ENCODE assay signal across 8 cellular contexts in the genomic region with DNA sequence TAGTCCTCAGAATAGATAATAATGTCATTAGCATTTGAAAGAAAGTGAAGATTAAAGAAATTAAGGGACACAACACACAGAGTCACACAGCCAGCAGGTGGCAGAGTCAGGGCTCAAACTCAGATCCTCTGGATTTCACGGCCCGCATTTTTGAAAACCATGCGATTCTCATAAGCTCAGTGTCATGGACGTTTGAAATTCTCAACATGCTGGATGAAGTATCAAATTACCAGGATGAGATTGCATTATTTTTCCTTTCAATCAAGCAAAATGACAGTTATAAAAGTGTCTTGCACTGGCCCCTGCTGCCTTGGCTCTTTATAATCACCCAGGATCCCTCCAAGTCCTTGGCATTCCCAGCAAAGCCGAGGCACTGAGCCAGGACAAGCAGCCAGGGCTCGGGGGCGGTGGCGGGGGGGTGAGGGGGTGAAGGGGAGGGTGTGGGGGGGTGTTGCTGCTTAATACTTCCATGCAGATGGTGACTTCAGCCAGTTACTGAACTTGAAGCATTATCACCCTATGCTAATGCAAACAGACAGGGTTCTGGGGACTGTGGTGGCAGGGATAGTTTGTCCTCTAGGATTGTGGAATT. TPM values are rescaled to one million over a fixed set of nuclear protein-coding genes. Genes with fewer than 3 reads are reported as not detected.
DNase-seq lines count a peak whose midpoint lies in the region; ATAC-seq and TF ChIP-seq lines count a peak whose summit lies in the region.

No MANE protein-coding gene starts in this region.

- no peak overlapping the region for H3K27ac Mint-ChIP-seq in activated T-cell treated with anti-CD3 and anti-CD28 coated beads, Interleukin-2, amount 50 U/mL, for 72 hours

- TF ChIP-seq CTCF in OCI-LY7 (conservative IDR thresholded peaks at IDR 0.05; ENCODE audit: low read length) (peak; percentile 83), fibroblast of mammary gland (conservative IDR thresholded peaks at IDR 0.05; ENCODE audit: control insufficient read depth, insufficient read depth, low read depth, low read length) (peak; percentile 81), testis (IDR thresholded peaks at IDR 0.05) (peak; percentile 48 to 69 (median 48))

- H3K36me3 ChIP-seq in OCI-LY7 (ENCODE audit: insufficient read depth, low read length) (no peaks in the 10 kb centered on the region), testis (ENCODE audit: low read depth, missing control alignments) (no peaks in the 10 kb centered on the region)

- H3K27ac ChIP-seq in OCI-LY7 (ENCODE audit: low read depth, low read length, poor library complexity, severe bottlenecking): no peak overlapping the region
- H3K27ac ChIP-seq in testis: no peak overlapping the region

- no peaks in the 10 kb centered on the region for H3K79me2 ChIP-seq in OCI-LY7 (ENCODE audit: insufficient read depth, low read depth, low read length)

- no peak for TF ChIP-seq POLR2A in testis (IDR thresholded peaks at IDR 0.05)

- H3K4me3 ChIP-seq in OCI-LY7 (ENCODE audit: low read depth, low read length, poor library complexity, severe bottlenecking): no peak overlapping the region
- H3K4me3 ChIP-seq in fibroblast of mammary gland (ENCODE audit: control insufficient read depth, low read depth, low read length): no peak overlapping the region
- no peak overlapping the region for H3K4me3 ChIP-seq in testis

- intact Hi-C loops in OCI-LY7 (cut with micrococcal nuclease; ENCODE audit: unreplicated experiment) (no loop called here), testis (cut with DNase I; ENCODE audit: low total_unique reads) (no loop called here)

- H3K4me1 Mint-ChIP-seq in activated T-cell treated with anti-CD3 and anti-CD28 coated beads, Interleukin-2, amount 50 U/mL, for 72 hours (ENCODE audit: low read depth): no peaks in the 10 kb centered on the region

- H3K4me3 Mint-ChIP-seq in activated T-cell treated with anti-CD3 and anti-CD28 coated beads, Interleukin-2, amount 50 U/mL, for 72 hours: no peak overlapping the region

- peaks cover 10% of the 10 kb centered on the region for H3K27me3 Mint-ChIP-seq in activated T-cell treated with anti-CD3 and anti-CD28 coated beads, Interleukin-2, amount 50 U/mL, for 72 hours (ENCODE audit: low read depth)

- CTCF ChIA-PET in OCI-LY7 (lab: Charles Lee; ENCODE audit: unreplicated experiment): no interaction called here

- H3K9me3 Mint-ChIP-seq in activated T-cell treated with anti-CD3 and anti-CD28 coated beads, Interleukin-2, amount 50 U/mL, for 72 hours: no peaks in the 10 kb centered on the region

- peak; percentile 66 to 69 for ATAC-seq in activated T-cell treated with anti-CD3 and anti-CD28 coated beads, Interleukin-2, amount 50 U/mL, for 72 hours (replicated peaks in 1 of 2)
- ATAC-seq in GM21528 (IDR thresholded peaks at IDR 0.05; ENCODE audit: low FRiP score, unreplicated experiment): no peak

- H2AFZ ChIP-seq in OCI-LY7 (ENCODE audit: low read length): no peak overlapping the region; the same call in 1 of the 2 replicates

- no peaks in the 10 kb centered on the region for H4K20me1 ChIP-seq in OCI-LY7 (ENCODE audit: insufficient read depth, low read length)

- no peaks in the 10 kb centered on the region for H3K27me3 ChIP-seq in testis

- WGBS in testis, 2 donors: 23 to 34% methylated on average over 8 of the region's 8 CpGs

- no TSS peak for BruUV-seq in OCI-LY7 (replicated peaks; lab: Mats Ljungman, UMichigan)

- POLR2A ChIA-PET in OCI-LY7 (lab: Charles Lee): interaction anchor here (1.0 kb wide), 1 partner anchor 396 kb away, joined by 5 read pairs; no protein-coding TSS in a partner anchor

- no peaks in the 10 kb centered on the region for H3K9me3 ChIP-seq in OCI-LY7 (ENCODE audit: low read length)
- no peaks in the 10 kb centered on the region for H3K9me3 ChIP-seq in testis

- no peaks in the 10 kb centered on the region for H3K9me2 ChIP-seq in OCI-LY7 (ENCODE audit: insufficient read depth, low read length)

- no peak overlapping the region for H3K4me2 ChIP-seq in OCI-LY7 (ENCODE audit: low read length)

- H3K4me1 ChIP-seq in OCI-LY7 (ENCODE audit: insufficient read depth, low read length, poor library complexity, severe bottlenecking) (no peaks in the 10 kb centered on the region), testis (peaks cover 15% of the 10 kb centered on the region)

- DNase-seq in AG08396 (ENCODE audit: low spot score): peak; percentile 69
- peak; percentile 39 for DNase-seq in GOT3 (lab: John Stamatoyannopoulos, UW)
- DNase-seq in OCI-LY7 (ENCODE audit: low spot score): peak; percentile 63
- peak; percentile 52 to 57 for DNase-seq in activated T-cell treated with anti-CD3 and anti-CD28 coated beads, Interleukin-2, amount 50 U/mL, for 72 hours
- DNase-seq in fibroblast of mammary gland (ENCODE audit: low read depth): peak; percentile 85
- DNase-seq in occipital lobe (lab: John Stamatoyannopoulos, UW): peak; percentile 31
- DNase-seq in testis: peak; percentile 77

- no peaks in the 10 kb centered on the region for H3K36me3 Mint-ChIP-seq in activated T-cell treated with anti-CD3 and anti-CD28 coated beads, Interleukin-2, amount 50 U/mL, for 72 hours (ENCODE audit: insufficient read depth in 2 of 2)

RNA-seq across cellular contexts. Expression of gene BMERB1, which starts 6.6 kb away (rescaled TPM):
- not detected in 2 replicates for total RNA-seq in OCI-LY7 (2014; rRNA removed; shearing (Covaris generic))
- total RNA-seq in OCI-LY7 (2022) (not detected in 2 replicates), occipital lobe (81.6 TPM), testis (10 to 100 TPM; 54.1 to 63.1 TPM)
- 10 to 100 TPM; 22.3 to 30.7 TPM for total RNA-seq in activated T-cell treated with anti-CD3 and anti-CD28 coated beads, Interleukin-2, amount 50 U/mL, for 72 hours
- polyA plus RNA-seq in testis (ENCODE audit: insufficient read depth, low read depth, low replicate concordance): 102 TPM

RNA-seq across cellular contexts. Expression of gene MPV17L, which starts 32.2 kb away (rescaled TPM):
- not detected in 2 replicates for total RNA-seq in OCI-LY7 (2014; rRNA removed; shearing (Covaris generic))
- 0.08 TPM in 1 of 2 replicates, not detected in the other for total RNA-seq in OCI-LY7 (2022)
- total RNA-seq in activated T-cell treated with anti-CD3 and anti-CD28 coated beads, Interleukin-2, amount 50 U/mL, for 72 hours: under 1 TPM; 0.05 to 0.17 TPM
- total RNA-seq in occipital lobe: 19.3 TPM
- 10 to 100 TPM in 1 of 2 donors, 1 to 10 TPM in 1; 9.5 to 12.5 TPM for total RNA-seq in testis
- 3.7 TPM for polyA plus RNA-seq in testis (ENCODE audit: insufficient read depth, low read depth, low replicate concordance)

RNA-seq across cellular contexts. Expression of gene NPIPA5, which starts 49.6 kb away (rescaled TPM):
- not detected in 2 replicates for total RNA-seq in OCI-LY7 (2014; rRNA removed; shearing (Covaris generic))
- total RNA-seq in OCI-LY7 (2022): 0.83 and 1.4 TPM in 2 replicates
- total RNA-seq in activated T-cell treated with anti-CD3 and anti-CD28 coated beads, Interleukin-2, amount 50 U/mL, for 72 hours: 1 to 10 TPM in 1 of 2 donors, under 1 TPM in 1; 0.39 to 9.1 TPM
- total RNA-seq in occipital lobe: 2.7 TPM
- total RNA-seq in testis: 10 to 100 TPM; 23.0 to 40.1 TPM
- 6.0 TPM for polyA plus RNA-seq in testis (ENCODE audit: insufficient read depth, low read depth, low replicate concordance)

Comparison
In these comparisons a context has a peak if more than half of its experiments do, and no peak if none do; other contexts are left out.
1. DNase-seq: peak in every context shown above with its lines; median percentile 85 in fibroblast of mammary gland; 77 in testis; 69 in AG08396; 63 in OCI-LY7; 54 in activated T-cell treated with anti-CD3 and anti-CD28 coated beads, Interleukin-2, amount 50 U/mL, for 72 hours; 39 in GOT3; 31 in occipital lobe.
2. RNA of gene BMERB1, which starts 6.6 kb away (total RNA-seq): 81.6 TPM in occipital lobe (single experiment), 54.1 to 63.1 TPM in testis and 22.3 to 30.7 TPM in activated T-cell treated with anti-CD3 and anti-CD28 coated beads, Interleukin-2, amount 50 U/mL, for 72 hours; not detected in OCI-LY7; every median in the first group is over 10 times any median in the second.
3. RNA of gene MPV17L, which starts 32.2 kb away (total RNA-seq): 19.3 TPM in occipital lobe (single experiment) and 9.5 to 12.5 TPM in testis; 0.05 to 0.17 TPM in activated T-cell treated with anti-CD3 and anti-CD28 coated beads, Interleukin-2, amount 50 U/mL, for 72 hours and 0.08 TPM in OCI-LY7; every median in the first group is over 4 times any median in the second.
4. Peak in every context shown above with its lines, with median percentiles within 50 percentile points of each other: CTCF ChIP-seq.